In the genomic region with DNA sequence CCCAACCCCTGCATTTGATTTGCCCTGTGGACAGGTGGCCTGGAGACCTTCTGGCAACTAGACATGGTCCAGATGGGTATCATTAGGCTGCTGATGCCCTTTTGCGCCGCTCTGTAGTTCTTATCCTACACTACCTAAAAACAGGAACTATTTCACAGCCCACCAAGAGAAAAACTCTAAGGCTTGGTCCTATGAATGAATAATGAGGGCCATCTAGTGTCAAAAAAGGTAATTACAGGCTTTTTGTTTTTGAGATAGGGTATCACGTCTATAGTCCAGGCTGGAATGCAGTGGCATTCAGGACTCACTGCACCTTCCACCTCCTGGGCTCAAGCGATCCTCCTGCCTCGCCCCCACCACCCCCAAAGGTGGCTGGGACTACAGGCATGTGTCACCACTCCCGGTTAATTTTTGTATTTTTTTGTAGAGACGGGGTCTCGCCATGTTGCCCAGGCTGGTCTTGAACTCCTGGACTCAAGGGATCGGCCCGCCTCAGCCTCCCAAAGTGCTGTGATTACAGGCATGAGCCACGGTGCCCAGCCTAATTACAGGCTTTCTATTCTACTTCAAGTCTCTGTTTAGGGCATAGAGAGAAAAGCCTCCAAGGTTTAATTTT, we compare ENCODE assay signal across 8 cellular contexts. TPM values are rescaled to one million over a fixed set of nuclear protein-coding genes. Genes with fewer than 3 reads are reported as not detected.
DNase-seq lines count a peak whose midpoint lies in the region; ATAC-seq and TF ChIP-seq lines count a peak whose summit lies in the region.

No MANE protein-coding gene starts in this region.

- peaks cover 15 to 99% (median 39%) of the 10 kb centered on the region in 4 donors for H3K36me3 ChIP-seq in sigmoid colon

- H3K27me3 ChIP-seq in sigmoid colon, result no peaks in the 10 kb centered on the region

- H3K4me1 Mint-ChIP-seq in activated T-helper 2 cell treated with anti-CD3 and anti-CD28 coated beads, Interferon-gamma antibody, Interleukin-2, Interleukin-4, amounts not matched to agents 10 μg/mL and 5 μg/mL and 100 μg/mL, durations not matched to agents 14 hours and 24 hours and 36 hours (ENCODE audit: low read depth), result peaks cover 25% of the 10 kb centered on the region

- peaks cover 70% of the 10 kb centered on the region for H3K36me3 Mint-ChIP-seq in activated T-helper 2 cell treated with anti-CD3 and anti-CD28 coated beads, Interferon-gamma antibody, Interleukin-2, Interleukin-4, amounts not matched to agents 10 μg/mL and 5 μg/mL and 100 μg/mL, durations not matched to agents 14 hours and 24 hours and 36 hours (ENCODE audit: low read depth)

- no peaks in the 10 kb centered on the region for H3K27me3 Mint-ChIP-seq in activated T-helper 2 cell treated with anti-CD3 and anti-CD28 coated beads, Interferon-gamma antibody, Interleukin-2, Interleukin-4, amounts not matched to agents 10 μg/mL and 5 μg/mL and 100 μg/mL, durations not matched to agents 14 hours and 24 hours and 36 hours (ENCODE audit: low read depth)

- no peak overlapping the region for H3K27ac ChIP-seq in sigmoid colon

- H3K4me1 ChIP-seq in sigmoid colon, result no peaks in the 10 kb centered on the region

- TF ChIP-seq CTCF in HFF-Myc (IDR thresholded peaks at IDR 0.05; ENCODE audit: low read depth, low read length, missing control alignments), result peak; percentile 50
- TF ChIP-seq CTCF in sigmoid colon (IDR thresholded peaks at IDR 0.05), result peak; percentile 34 to 71 (median 58)

- DNase-seq in Daoy (ENCODE audit: low read depth) (peak; percentile 20), HFF-Myc (ENCODE audit: extremely low read depth, low read depth) (peak; percentile 52), NCI-H460 (ENCODE audit: extremely low read depth, low read depth) (peak; percentile 79), left ventricle myocardium superior (no peak), sigmoid colon (no peak)
- no peak for DNase-seq in activated T-helper 2 cell treated with anti-CD3 and anti-CD28 coated beads, Interferon-gamma antibody, Interleukin-2, Interleukin-4, amounts not matched to agents 10 μg/mL and 5 μg/mL and 100 μg/mL, durations not matched to agents 14 hours and 24 hours and 36 hours (ENCODE audit: low spot score)

- no peak for TF ChIP-seq EP300 in sigmoid colon (IDR thresholded peaks at IDR 0.05)

- 59% methylated on average over 11 of the region's 11 CpGs for WGBS in sigmoid colon, 2 donors

- no peak overlapping the region for H3K4me3 Mint-ChIP-seq in activated T-helper 2 cell treated with anti-CD3 and anti-CD28 coated beads, Interferon-gamma antibody, Interleukin-2, Interleukin-4, amounts not matched to agents 10 μg/mL and 5 μg/mL and 100 μg/mL, durations not matched to agents 14 hours and 24 hours and 36 hours (ENCODE audit: low read depth)

- peak overlapping the region; percentile 65 for H3K27ac Mint-ChIP-seq in activated T-helper 2 cell treated with anti-CD3 and anti-CD28 coated beads, Interferon-gamma antibody, Interleukin-2, Interleukin-4, amounts not matched to agents 10 μg/mL and 5 μg/mL and 100 μg/mL, durations not matched to agents 14 hours and 24 hours and 36 hours

- intact Hi-C loops in activated T-helper 2 cell treated with anti-CD3 and anti-CD28 coated beads, Interferon-gamma antibody, Interleukin-2, Interleukin-4, amounts not matched to agents 10 μg/mL and 5 μg/mL and 100 μg/mL, durations not matched to agents 14 hours and 24 hours and 36 hours (cut with micrococcal nuclease), result loop anchor here (1.0 to 10.0 kb wide), 4 partner anchors 48 to 345 kb away; partner anchors contain the start of genes DGKE and NOG
- intact Hi-C loops in left ventricle myocardium superior (cut with micrococcal nuclease), result loop anchor here (2.0 kb wide), 1 partner anchor 117 kb away; no protein-coding TSS in a partner anchor
- intact Hi-C loops in sigmoid colon (cut with DNase I), result loop anchor here (1.0 to 5.0 kb wide), 2 partner anchors 48 to 121 kb away; no protein-coding TSS in a partner anchor

- ATAC-seq in left ventricle myocardium superior (peak; percentile 60), GM19023 (IDR thresholded peaks at IDR 0.05; ENCODE audit: unreplicated experiment) (no peak), HG02973 (IDR thresholded peaks at IDR 0.05; ENCODE audit: unreplicated experiment) (no peak)

- no peaks in the 10 kb centered on the region for H3K9me3 ChIP-seq in sigmoid colon

- TF ChIP-seq POLR2A in sigmoid colon (IDR thresholded peaks at IDR 0.05), result no peak

- H3K4me3 ChIP-seq in HFF-Myc (replicated peaks; ENCODE audit: low read depth, low read length) (no peak overlapping the region), sigmoid colon (no peak overlapping the region)

- H3K9me3 Mint-ChIP-seq in activated T-helper 2 cell treated with anti-CD3 and anti-CD28 coated beads, Interferon-gamma antibody, Interleukin-2, Interleukin-4, amounts not matched to agents 10 μg/mL and 5 μg/mL and 100 μg/mL, durations not matched to agents 14 hours and 24 hours and 36 hours, result no peaks in the 10 kb centered on the region

RNA-seq across cellular contexts. Expression of gene COIL, which starts 20.9 kb away (rescaled TPM):
- total RNA-seq in Daoy (2014; rRNA removed; shearing (Covaris generic)), result 16.5 and 16.9 TPM in 2 replicates
- 19.8 and 20.7 TPM in 2 replicates for total RNA-seq in NCI-H460 (2014; rRNA removed; shearing (Covaris generic))
- polyA plus RNA-seq in NCI-H460 (2014; cell fraction: nucleus; rRNA removed), result 13.4 and 15.3 TPM in 2 replicates
- 20.3 and 23.1 TPM in 2 replicates for total RNA-seq in activated T-helper 2 cell treated with anti-CD3 and anti-CD28 coated beads, Interferon-gamma antibody, Interleukin-2, Interleukin-4, amounts not matched to agents 10 μg/mL and 5 μg/mL and 100 μg/mL, durations not matched to agents 14 hours and 24 hours and 36 hours
- total RNA-seq in left ventricle myocardium superior (8.1 TPM), sigmoid colon (10 to 100 TPM; 11.8 to 15.1 (median 12.3) TPM)
- polyA plus RNA-seq in sigmoid colon, result 10 to 100 TPM in 2 of 3 donors, 1 to 10 TPM in 1; 8.3 to 11.4 (median 10.5) TPM

RNA-seq across cellular contexts. Expression of gene TRIM25, which starts 26.1 kb away (rescaled TPM):
- total RNA-seq in Daoy (2014; rRNA removed; shearing (Covaris generic)), result 4.5 and 10.1 TPM in 2 replicates
- total RNA-seq in NCI-H460 (2014; rRNA removed; shearing (Covaris generic)), result 42.3 and 58.9 TPM in 2 replicates
- polyA plus RNA-seq in NCI-H460 (2014; cell fraction: nucleus; rRNA removed), result 62.0 and 78.4 TPM in 2 replicates
- 76.5 and 85.9 TPM in 2 replicates for total RNA-seq in activated T-helper 2 cell treated with anti-CD3 and anti-CD28 coated beads, Interferon-gamma antibody, Interleukin-2, Interleukin-4, amounts not matched to agents 10 μg/mL and 5 μg/mL and 100 μg/mL, durations not matched to agents 14 hours and 24 hours and 36 hours
- total RNA-seq in left ventricle myocardium superior, result 19.5 TPM
- total RNA-seq in sigmoid colon, result 10 to 100 TPM; 12.1 to 37.1 (median 19.9) TPM
- polyA plus RNA-seq in sigmoid colon, result 10 to 100 TPM; 10.8 to 51.6 (median 31.9) TPM

RNA-seq across cellular contexts. Expression of gene SCPEP1, which starts 38.0 kb away (rescaled TPM):
- total RNA-seq in Daoy (2014; rRNA removed; shearing (Covaris generic)), result 27.5 and 28.3 TPM in 2 replicates
- total RNA-seq in NCI-H460 (2014; rRNA removed; shearing (Covaris generic)), result 64.1 and 70.1 TPM in 2 replicates
- 98.8 and 123 TPM in 2 replicates for polyA plus RNA-seq in NCI-H460 (2014; cell fraction: nucleus; rRNA removed)
- 15.8 and 18.1 TPM in 2 replicates for total RNA-seq in activated T-helper 2 cell treated with anti-CD3 and anti-CD28 coated beads, Interferon-gamma antibody, Interleukin-2, Interleukin-4, amounts not matched to agents 10 μg/mL and 5 μg/mL and 100 μg/mL, durations not matched to agents 14 hours and 24 hours and 36 hours
- total RNA-seq in left ventricle myocardium superior (90.0 TPM), sigmoid colon (100 to 1,000 TPM in 1 of 4 donors, 10 to 100 TPM in 3; 77.8 to 141 (median 85.6) TPM)
- polyA plus RNA-seq in sigmoid colon, result 10 to 100 TPM; 19.8 to 39.7 (median 31.4) TPM

Comparison
In these comparisons a context has a peak if more than half of its experiments do, and no peak if none do; other contexts are left out.
1. DNase-seq: peak in Daoy (single experiment), HFF-Myc (single experiment) and NCI-H460 (single experiment); none in activated T-helper 2 cell treated with anti-CD3 and anti-CD28 coated beads, Interferon-gamma antibody, Interleukin-2, Interleukin-4, amounts not matched to agents 10 μg/mL and 5 μg/mL and 100 μg/mL, durations not matched to agents 14 hours and 24 hours and 36 hours (single experiment), left ventricle myocardium superior (single experiment) and sigmoid colon (single experiment).